In the genomic region with DNA sequence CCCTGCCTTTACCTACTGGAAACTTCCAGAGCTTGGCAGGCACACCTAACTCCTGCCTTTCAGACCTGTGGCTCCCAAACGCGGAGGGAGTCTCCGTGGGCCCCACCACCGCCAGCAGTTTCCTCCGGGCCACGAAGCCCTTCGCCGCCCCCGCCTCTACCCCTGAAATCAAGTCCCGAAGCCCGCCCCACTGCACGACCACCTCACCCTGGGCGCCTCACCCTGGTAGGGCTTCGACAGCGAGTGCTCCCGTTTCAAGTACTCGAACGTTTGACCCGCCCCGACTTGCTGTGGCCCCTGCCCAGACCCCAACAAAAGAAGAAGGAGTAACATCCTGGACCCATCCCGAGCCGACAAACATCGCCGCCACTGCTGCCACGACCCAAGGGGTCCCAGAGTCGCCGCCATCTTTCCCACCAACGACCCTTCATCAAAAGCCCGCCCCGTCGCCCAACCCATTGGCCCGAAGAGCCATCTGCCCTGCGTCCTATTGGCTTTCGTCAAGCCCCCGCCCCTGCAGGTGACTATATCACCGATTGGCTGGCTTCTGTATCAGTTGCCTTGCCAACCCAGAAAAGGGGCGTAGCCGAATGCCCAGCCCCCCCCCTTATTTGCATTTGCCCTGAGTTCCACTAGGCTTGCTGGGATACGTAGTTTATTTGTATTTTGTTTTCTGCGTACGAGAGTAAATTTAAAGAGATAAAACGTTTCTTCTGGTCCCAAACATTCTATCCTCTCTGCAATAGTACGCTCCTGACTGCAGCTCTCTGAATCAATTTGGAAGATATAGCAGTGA, we compare ENCODE assay signal across 8 cellular contexts.
DNase-seq lines count a peak whose midpoint lies in the region; ATAC-seq and FAIRE-seq lines count a peak whose summit lies in the region.

Gene LMAN2L, minus strand, starts transcription at position 432 of the 796 bp plus-strand sequence. Its CDS starts 24 bp downstream, at position 408.

- peak; percentile 96 for DNase-seq in AG08396 (ENCODE audit: low spot score)
- DNase-seq in NCI-H345 treated with DMSO at 0.1 percent for 48 hours (lab: John Stamatoyannopoulos, UW; ENCODE audit: unreplicated experiment) = peak; percentile 94
- peak; percentile 97 for DNase-seq in activated CD4-positive, CD25-positive, alpha-beta regulatory T cell treated with anti-CD3 and anti-CD28 coated beads, Interleukin-2, amount 50 U/mL, for 16 hours (ENCODE audit: low read depth, low spot score)
- DNase-seq in cerebellar cortex (ENCODE audit: low spot score) = peak; percentile 99
- peak; percentile 92 for DNase-seq in stimulated activated CD4-positive, alpha-beta T cell treated with anti-CD3 and anti-CD28 coated beads, Interleukin-12 subunit alpha, Interleukin-12 subunit beta, amount 100 ng/mL, for 4 hours

- ATAC-seq in GM19023 (IDR thresholded peaks at IDR 0.05; ENCODE audit: unreplicated experiment) = peak; percentile 100
- peak; percentile 99 for ATAC-seq in HG03280 (IDR thresholded peaks at IDR 0.05; ENCODE audit: unreplicated experiment)

- peak; percentile 92 for FAIRE-seq in islet of Langerhans (lab: Jason Lieb, UNC)

Comparison
In these comparisons a context has a peak if more than half of its experiments do, and no peak if none do; other contexts are left out.
1. Peak in every context shown above with its lines: DNase-seq and ATAC-seq.